In the genomic region with DNA sequence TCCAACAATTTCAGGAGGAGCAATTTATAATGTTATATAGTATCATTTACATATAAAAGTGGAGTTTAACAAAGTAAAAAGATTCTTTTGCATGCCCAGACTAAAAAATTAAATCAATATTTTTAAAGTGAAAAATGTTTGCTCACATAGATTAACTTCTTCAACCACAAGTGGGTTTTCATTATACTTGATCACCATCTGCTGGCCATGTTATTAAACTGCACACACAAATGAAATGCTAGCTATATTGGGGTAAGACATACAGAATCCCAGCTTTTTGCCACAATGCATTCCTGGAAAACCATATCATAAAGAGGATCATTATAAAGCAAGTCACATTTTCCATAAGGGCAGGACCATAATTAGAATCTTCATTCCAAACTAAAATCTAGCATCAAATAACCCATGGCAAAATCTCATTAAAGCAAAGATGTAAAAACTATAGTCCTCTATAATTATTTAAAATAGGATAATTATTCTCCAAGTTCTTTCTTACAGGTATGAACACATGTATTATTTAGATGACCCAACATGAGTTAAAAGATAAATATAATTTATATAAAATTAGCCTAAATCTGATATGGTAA, we compare ENCODE assay signal across 8 cellular contexts. TPM values are rescaled to one million over a fixed set of nuclear protein-coding genes. Genes with fewer than 3 reads are reported as not detected.
DNase-seq lines count a peak whose midpoint lies in the region; ATAC-seq and TF ChIP-seq lines count a peak whose summit lies in the region.

No MANE protein-coding gene starts in this region.

- ATAC-seq in HCT116 (peak; percentile 81), HG02970 (IDR thresholded peaks at IDR 0.05; ENCODE audit: low FRiP score, unreplicated experiment) (no peak)

- TF ChIP-seq POLR2A in HCT116 (IDR thresholded peaks at IDR 0.05; ENCODE audit: borderline replicate concordance, extremely low read depth, insufficient read depth, insufficient read length): no peak

- H3K18ac ChIP-seq in mesenchymal stem cell (ENCODE audit: low read depth in 1 of 2, low read length in 2 of 2): no peak overlapping the region

- H3K27ac Mint-ChIP-seq in Calu3 (ENCODE audit: unreplicated experiment) (no peak overlapping the region), chondrocyte (ENCODE audit: unreplicated experiment) (no peak overlapping the region)
- H3K27ac Mint-ChIP-seq in T-helper 2 cell treated with Interferon-gamma antibody and Interleukin-4, amounts not matched to agents 5 μg/mL and 100 μg/mL, for 36 hours: no peak overlapping the region

- no peak overlapping the region for H4K91ac ChIP-seq in mesenchymal stem cell (ENCODE audit: low read length)

- no TSS peak for BruUV-seq in Calu3 (replicated peaks; lab: Mats Ljungman, UMichigan)
- BruUV-seq in HCT116 (replicated peaks; lab: Mats Ljungman, UMichigan): no TSS peak

- no peaks in the 10 kb centered on the region for H3K79me2 ChIP-seq in HCT116 (ENCODE audit: insufficient read depth, low read length)

- H3K27me3 ChIP-seq in HCT116 (ENCODE audit: insufficient read depth, low read length): no peaks in the 10 kb centered on the region
- no peaks in the 10 kb centered on the region for H3K27me3 ChIP-seq in mesenchymal stem cell (ENCODE audit: control insufficient read depth in 1 of 2, insufficient read depth in 1 of 2, low read length in 2 of 2)

- no peaks in the 10 kb centered on the region for H3K4me1 ChIP-seq in HCT116 (ENCODE audit: control insufficient read depth in 1 of 2, insufficient read depth in 2 of 2, low read length in 2 of 2)
- H3K4me1 ChIP-seq in mesenchymal stem cell (ENCODE audit: control insufficient read depth, insufficient read depth, low read depth, low read length): no peaks in the 10 kb centered on the region

- H2BK12ac ChIP-seq in mesenchymal stem cell (ENCODE audit: low read length in 2 of 2): no peak overlapping the region

- intact Hi-C loops in Calu3 (cut with micrococcal nuclease; ENCODE audit: unreplicated experiment) (loop anchor here (2.0 to 10.0 kb wide), 3 partner anchors 177 to 931 kb away; no protein-coding TSS in a partner anchor), HCT116 (cut with micrococcal nuclease) (loop anchor here (1.0 to 10.0 kb wide), 6 partner anchors 177 to 934 kb away; no protein-coding TSS in a partner anchor)

- no peak overlapping the region for H2BK15ac ChIP-seq in mesenchymal stem cell (ENCODE audit: low read depth, poor library complexity, severe bottlenecking)

- DNase-seq in Calu3 (peak; percentile 38), HCT116 (ENCODE audit: low read depth, low spot score) (peak; percentile 58), NCI-H82 (lab: John Stamatoyannopoulos, UW) (peak; percentile 62), chondrocyte (ENCODE audit: low spot score) (no peak), mesenchymal stem cell (peak; percentile 72)
- DNase-seq in T-helper 2 cell treated with Interferon-gamma antibody and Interleukin-4, amounts not matched to agents 5 μg/mL and 100 μg/mL, for 36 hours (ENCODE audit: low spot score): no peak
- DNase-seq in stimulated activated CD4-positive, alpha-beta T cell treated with anti-CD3 and anti-CD28 coated beads, Interleukin-2, amount 100 ng/mL, for 24 hours: no peak

- H3K27ac ChIP-seq in HCT116 (ENCODE audit: low read depth, low read length) (no peak overlapping the region), mesenchymal stem cell (ENCODE audit: low read length, poor library complexity, severe bottlenecking) (no peak overlapping the region)

- H3K4ac ChIP-seq in mesenchymal stem cell (ENCODE audit: low read depth in 1 of 2, low read length in 2 of 2): no peak overlapping the region

- H3K27me3 Mint-ChIP-seq in Calu3 (ENCODE audit: unreplicated experiment) (no peaks in the 10 kb centered on the region), chondrocyte (ENCODE audit: low read depth) (no peaks in the 10 kb centered on the region)
- peaks cover 2% of the 10 kb centered on the region for H3K27me3 Mint-ChIP-seq in T-helper 2 cell treated with Interferon-gamma antibody and Interleukin-4, amounts not matched to agents 5 μg/mL and 100 μg/mL, for 36 hours (ENCODE audit: low read depth)

- H3K4me3 ChIP-seq in HCT116 (replicated peaks in 1 of 2; ENCODE audit: low read depth in 1 of 2, low read length in 2 of 2) (no peak overlapping the region), mesenchymal stem cell (ENCODE audit: insufficient read depth in 1 of 2, low read depth in 1 of 2, low read length in 2 of 2) (no peak overlapping the region)

- H3K9me2 ChIP-seq in HCT116 (ENCODE audit: insufficient read depth): no peaks in the 10 kb centered on the region

- H3K9ac ChIP-seq in HCT116 (ENCODE audit: low read length) (no peak overlapping the region), mesenchymal stem cell (ENCODE audit: low read length) (no peak overlapping the region)

- TF ChIP-seq CTCF in Calu3 (IDR thresholded peaks at IDR 0.05; ENCODE audit: unreplicated experiment) (peak; percentile 14), HCT116 (IDR thresholded peaks at IDR 0.05 in 2 of 3, conservative IDR thresholded peaks at IDR 0.05 in 1 of 3; ENCODE audit: borderline replicate concordance in 1 of 3, insufficient read depth in 1 of 3, low read depth in 2 of 3, low read length in 2 of 3) (peak; percentile 71 to 93 (median 83)), chondrocyte (IDR thresholded peaks at IDR 0.05) (peak; percentile 96)

- peak; percentile 93 for TF ChIP-seq RAD21 in HCT116 (IDR thresholded peaks at IDR 0.05; ENCODE audit: low read depth)

- no peak overlapping the region for H4K8ac ChIP-seq in mesenchymal stem cell (ENCODE audit: low read length)

- H3K36me3 Mint-ChIP-seq in Calu3 (ENCODE audit: insufficient read depth, unreplicated experiment): no peaks in the 10 kb centered on the region
- peaks cover 6% of the 10 kb centered on the region for H3K36me3 Mint-ChIP-seq in chondrocyte (ENCODE audit: low read depth)
- no peaks in the 10 kb centered on the region for H3K36me3 Mint-ChIP-seq in T-helper 2 cell treated with Interferon-gamma antibody and Interleukin-4, amounts not matched to agents 5 μg/mL and 100 μg/mL, for 36 hours (ENCODE audit: low read depth)

- RAD21 ChIA-PET in HCT116 (lab: Charles Lee; ENCODE audit: low non-redundant PET in 1 of 2, low total read pairs in 2 of 2, uncharacterized antibody in 2 of 2, unreplicated experiment in 2 of 2): interaction anchor here (0.8 to 2.8 kb wide), 6 partner anchors 606 to 934 kb away, joined by 3 to 24 read pairs (median 6); no protein-coding TSS in a partner anchor

- H3K4me3 Mint-ChIP-seq in Calu3 (ENCODE audit: low read depth, unreplicated experiment): no peak overlapping the region
- no peak overlapping the region for H3K4me3 Mint-ChIP-seq in chondrocyte (ENCODE audit: unreplicated experiment)
- H3K4me3 Mint-ChIP-seq in T-helper 2 cell treated with Interferon-gamma antibody and Interleukin-4, amounts not matched to agents 5 μg/mL and 100 μg/mL, for 36 hours: no peak overlapping the region

- H2AK5ac ChIP-seq in mesenchymal stem cell (ENCODE audit: low read length, severe bottlenecking): no peak overlapping the region

- no peak overlapping the region for H3K23ac ChIP-seq in mesenchymal stem cell (ENCODE audit: low read length in 2 of 2)

- CTCF ChIA-PET in Calu3 (lab: Charles Lee): interaction anchor here (0.6 to 2.5 kb wide), 6 partner anchors 23 to 937 kb away, joined by 3 to 16 read pairs (median 4); no protein-coding TSS in a partner anchor
- CTCF ChIA-PET in HCT116 (lab: Charles Lee): interaction anchor here (0.7 to 3.5 kb wide), 26 partner anchors 11 to 947 kb away, joined by 3 to 76 read pairs (median 4); no protein-coding TSS in a partner anchor

- H3K4me1 Mint-ChIP-seq in Calu3 (ENCODE audit: low read depth, unreplicated experiment): no peaks in the 10 kb centered on the region
- peaks cover 3% of the 10 kb centered on the region for H3K4me1 Mint-ChIP-seq in chondrocyte (ENCODE audit: low read depth)
- H3K4me1 Mint-ChIP-seq in T-helper 2 cell treated with Interferon-gamma antibody and Interleukin-4, amounts not matched to agents 5 μg/mL and 100 μg/mL, for 36 hours (ENCODE audit: low read depth): peaks cover 3% of the 10 kb centered on the region

- no peak overlapping the region for H2BK5ac ChIP-seq in mesenchymal stem cell (ENCODE audit: low read depth, low read length, poor library complexity, severe bottlenecking)

- no peak overlapping the region for H2BK120ac ChIP-seq in mesenchymal stem cell (ENCODE audit: low read depth, low read length)

- POLR2A ChIA-PET in HCT116 (lab: Charles Lee): no interaction called here

- peaks cover 1% of the 10 kb centered on the region for H3K79me1 ChIP-seq in mesenchymal stem cell (replicated peaks; ENCODE audit: low read length, poor library complexity, severe bottlenecking)

- H3K4me2 ChIP-seq in HCT116 (ENCODE audit: low read length): no peak overlapping the region
- H3K4me2 ChIP-seq in mesenchymal stem cell (ENCODE audit: low read length, poor library complexity, severe bottlenecking): no peak overlapping the region

- H3K9me3 ChIP-seq in HCT116 (ENCODE audit: control insufficient read depth in 1 of 2, insufficient read depth in 1 of 2, low read depth in 1 of 2, low read length in 2 of 2) (no peaks in the 10 kb centered on the region), mesenchymal stem cell (ENCODE audit: control insufficient read depth, low read length) (no peaks in the 10 kb centered on the region)

- H3K36me3 ChIP-seq in HCT116 (ENCODE audit: control insufficient read depth in 1 of 2, insufficient read depth in 2 of 2, low read length in 2 of 2): no peaks in the 10 kb centered on the region
- H3K36me3 ChIP-seq in mesenchymal stem cell (ENCODE audit: control insufficient read depth in 1 of 2, insufficient read depth in 2 of 2, low read depth in 1 of 2, low read length in 2 of 2): peaks cover 0 to 13% of the 10 kb centered on the region in 2 experiments

- no peak overlapping the region for H2AFZ ChIP-seq in HCT116 (ENCODE audit: low read depth, low read length, poor library complexity, severe bottlenecking)
- H2AFZ ChIP-seq in mesenchymal stem cell (ENCODE audit: low read depth, low read length): no peak overlapping the region

- no peaks in the 10 kb centered on the region for H4K20me1 ChIP-seq in HCT116 (ENCODE audit: insufficient read depth)

- H3K9me3 Mint-ChIP-seq in Calu3 (ENCODE audit: low read depth, unreplicated experiment) (no peaks in the 10 kb centered on the region), chondrocyte (ENCODE audit: low read depth) (peaks cover 3% of the 10 kb centered on the region)
- H3K9me3 Mint-ChIP-seq in T-helper 2 cell treated with Interferon-gamma antibody and Interleukin-4, amounts not matched to agents 5 μg/mL and 100 μg/mL, for 36 hours: no peaks in the 10 kb centered on the region

- H3K14ac ChIP-seq in mesenchymal stem cell (ENCODE audit: low read length in 2 of 2): no peak overlapping the region

TF ChIP-seq in HCT116, 20 proteins besides CTCF, POLR2A, EP300 and RAD21:
- TF ChIP-seq EZH2phosphoT487 (IDR thresholded peaks at IDR 0.05; ENCODE audit: borderline replicate concordance): no peak
- TF ChIP-seq SRF (IDR thresholded peaks at IDR 0.05; ENCODE audit: low read depth): 0 out of 2 replicates have a peak, but pooled peaks have one; percentile 8
- TF ChIP-seq FOSL1 (IDR thresholded peaks at IDR 0.05; ENCODE audit: low read depth): 0 out of 2 replicates have a peak, but pooled peaks have one; percentile 16
- TF ChIP-seq ZFX (IDR thresholded peaks at IDR 0.05): no peak
TF ChIP-seq in HCT116: peak in this region for 2.

RNA-seq across cellular contexts. Expression of gene CEP112, which starts 26.3 kb away (rescaled TPM):
- total RNA-seq in Calu3 (2022) (4.0 and 5.4 TPM in 2 replicates), HCT116 (2021; ENCODE audit: unreplicated experiment) (10.9 TPM), chondrocyte (13.5 to 21.8 TPM (median 16.6 TPM) in 3 replicates)
- 6.8 and 7.9 TPM in 2 replicates for polyA plus RNA-seq in HCT116 (2012)
- polyA plus RNA-seq in mesenchymal stem cell (2013, experiment 1 of 2): 8.1 TPM
- polyA plus RNA-seq in mesenchymal stem cell (2013, experiment 2 of 2): 8.7 TPM

Comparison
In these comparisons a context has a peak if more than half of its experiments do, and no peak if none do; other contexts are left out.
1. DNase-seq: peak in Calu3 (single experiment), HCT116 (single experiment), NCI-H82 (single experiment) and mesenchymal stem cell (single experiment); none in chondrocyte (single experiment), T-helper 2 cell treated with Interferon-gamma antibody and Interleukin-4, amounts not matched to agents 5 μg/mL and 100 μg/mL, for 36 hours (single experiment) and stimulated activated CD4-positive, alpha-beta T cell treated with anti-CD3 and anti-CD28 coated beads, Interleukin-2, amount 100 ng/mL, for 24 hours (0 of 2).
2. CTCF ChIP-seq: peak in every context shown above with its lines; median percentile 96 in chondrocyte; 83 in HCT116; 14 in Calu3.